In genomic region chr18:54257015-54257414, GRCh38 we compare ENCODE assay signal across 14 cellular contexts. TPM values are rescaled to one million over a fixed set of nuclear protein-coding genes. Genes with fewer than 3 reads are reported as not detected.
A peak's percentile ranks its signal among the peaks of the same experiment; 100 is the strongest.
DNase-seq lines count a peak whose midpoint lies in the region; ATAC-seq and TF ChIP-seq lines count a peak whose summit lies in the region.
"Had no signal": no experiment of that assay in that cellular context is flagged by ENCODE, and none has a peak within 500 bp of the region (broad histone marks: within the 10 kb centered on the region; RNA-seq: fewer than 3 reads in every experiment).

No MANE protein-coding gene starts in this region.

- no peaks in the 10 kb centered on the region for H3K36me3 ChIP-seq in ACC112 (ENCODE audit: insufficient read depth, low read length)
- no peaks in the 10 kb centered on the region for H3K36me3 ChIP-seq in PC-9 (ENCODE audit: low read depth)

- no peaks in the 10 kb centered on the region; the same call in 1 of the 2 replicates for H3K9me3 ChIP-seq in PC-9 (ENCODE audit: insufficient read depth, low read depth)

- H3K27ac ChIP-seq in ACC112 (ENCODE audit: low read depth, low read length) = peak overlapping the region; percentile 3; the same call in 1 of the 2 replicates
- peak overlapping the region; percentile 65 for H3K27ac ChIP-seq in PC-9

- H4K20me1 ChIP-seq in PC-9 (ENCODE audit: insufficient read depth) = no peaks in the 10 kb centered on the region

- peaks cover 22% of the 10 kb centered on the region for H3K4me1 ChIP-seq in ACC112 (ENCODE audit: control insufficient read depth, insufficient read depth, low read length, unreplicated experiment)
- peaks cover 96% of the 10 kb centered on the region for H3K4me1 ChIP-seq in PC-9 (replicated peaks; ENCODE audit: insufficient read depth)

- peak; percentile 46 for DNase-seq in GM03348 (ENCODE audit: low spot score)
- peak in 1 of 2 experiments; percentile 75 for DNase-seq in PC-9
- DNase-seq in left ventricle myocardium superior = no peak
- DNase-seq in RPMI8226 = no peak
- no peak for DNase-seq in effector CD8-positive, alpha-beta T cell (lab: John Stamatoyannopoulos, UW)
- DNase-seq: activated CD8-positive, alpha-beta T cell treated with anti-CD3 and anti-CD28 coated beads, Interleukin-2, amount 10 ng/mL, durations not matched to agents 7 days and 5 days; caudate nucleus; effector memory CD8-positive, alpha-beta T cell; Karpas-422; NCI-H1417; stimulated activated CD4-positive, alpha-beta T cell treated with anti-CD3 and anti-CD28 coated beads, Interleukin-2, amount 100 ng/mL, for 48 hours had no signal

- H2AFZ ChIP-seq in ACC112 (ENCODE audit: low read length, unreplicated experiment) (no peak overlapping the region), PC-9 (no peak overlapping the region; the same call in 1 of the 2 replicates)

- POLR2A ChIA-PET in PC-9 (lab: Charles Lee; ENCODE audit: unreplicated experiment) = no interaction called here

- intact Hi-C loops in PC-9 (cut with micrococcal nuclease; ENCODE audit: unreplicated experiment) = no loop called here
- intact Hi-C loops in left ventricle myocardium superior (cut with micrococcal nuclease) = no loop called here

- no peak for TF ChIP-seq CTCF in PC-9 (conservative IDR thresholded peaks at IDR 0.05)

- no TSS peak for BruUV-seq in PC-9 (replicated peaks; lab: Mats Ljungman, UMichigan)

- CTCF ChIA-PET in PC-9 (lab: Charles Lee) = no interaction called here

- ATAC-seq in left ventricle myocardium superior = peak; percentile 68
- ATAC-seq in GM18870 (IDR thresholded peaks at IDR 0.05; ENCODE audit: unreplicated experiment) = no peak
- no peak for ATAC-seq in GM21786 (IDR thresholded peaks at IDR 0.05; ENCODE audit: unreplicated experiment)
- ATAC-seq: activated CD8-positive, alpha-beta T cell treated with anti-CD3 and anti-CD28 coated beads, Interleukin-2, amount 10 ng/mL, durations not matched to agents 7 days and 5 days; effector memory CD8-positive, alpha-beta T cell had no signal

- H3F3A ChIP-seq in PC-9 (ENCODE audit: insufficient read depth, low read depth) = peaks cover 51% of the 10 kb centered on the region

- peak overlapping the region; percentile 59 for H3K4me2 ChIP-seq in PC-9

- H3K27me3 ChIP-seq in ACC112 (ENCODE audit: insufficient read depth, low read length) (no peaks in the 10 kb centered on the region), PC-9 (ENCODE audit: insufficient read depth, low read depth) (no peaks in the 10 kb centered on the region)

- no peak overlapping the region for H3K4me3 ChIP-seq in ACC112 (ENCODE audit: low read depth, low read length)
- no peak overlapping the region for H3K4me3 ChIP-seq in PC-9

- no peaks in the 10 kb centered on the region for H3K9me2 ChIP-seq in PC-9 (ENCODE audit: insufficient read depth)

- H3K79me2 ChIP-seq in ACC112 (ENCODE audit: control insufficient read depth, insufficient read depth, low read length, unreplicated experiment) (no peaks in the 10 kb centered on the region), PC-9 (ENCODE audit: low read depth) (no peaks in the 10 kb centered on the region)

RNA-seq across cellular contexts. Expression of gene POLI, which starts 12.3 kb away (rescaled TPM):
- total RNA-seq in PC-9 (2021) = 11.9 and 17.6 TPM in 2 replicates
- total RNA-seq in left ventricle myocardium superior = 20.5 TPM

RNA-seq across cellular contexts. Expression of gene MBD2, which starts 32.5 kb away (rescaled TPM):
- 72.0 and 80.9 TPM in 2 replicates for total RNA-seq in PC-9 (2021)
- 46.3 TPM for total RNA-seq in left ventricle myocardium superior
